Comparison of ENCODE assay signal across 31 cellular contexts in genomic region chr6:81891869-81892268, GRCh38.
"Had no signal": no experiment of that assay in that cellular context is flagged by ENCODE, and none has a peak within 500 bp of the region (broad histone marks: within the 10 kb centered on the region; RNA-seq: fewer than 3 reads in every experiment).

No MANE protein-coding gene starts in this region.

- DNase-seq: activated CD4-positive, alpha-beta T cell treated with anti-CD3 and anti-CD28 coated beads for 1 hour; activated CD4-positive, alpha-beta T cell treated with anti-CD3 and anti-CD28 coated beads, Interleukin-2, amount 10 ng/mL, durations not matched to agents 7 days and 5 days; activated CD4-positive, alpha-beta T cell treated with anti-CD3 and anti-CD28 coated beads, Interleukin-2, amount 50 U/mL, for 48 hours; activated CD4-positive, CD25-positive, alpha-beta regulatory T cell; activated CD8-positive, alpha-beta T cell treated with anti-CD3 and anti-CD28 coated beads, Interleukin-2, amount 10 ng/mL, durations not matched to agents 7 days and 5 days; activated gamma-delta T cell; activated naive CD4-positive, alpha-beta T cell treated with anti-CD3 and anti-CD28 coated beads for 36 hours; activated naive CD8-positive, alpha-beta T cell treated with anti-CD3 and anti-CD28 coated beads, Interleukin-2, amount 50 U/mL, for 24 hours; activated T-cell treated with anti-CD3 and anti-CD28 coated beads, Interleukin-2, amount 50 U/mL, for 24 hours; anterior cingulate cortex; caudate nucleus; MM.1S; MV-4-11; NCI-H1092; NCI-H146; NCI-H187; NCI-H2029 treated with DMSO at 0.1 percent for 48 hours; NCI-H2107; NCI-H2171; NCI-H510A; NCI-H526; NCI-H748 treated with DMSO at 0.1 percent for 48 hours; NK-92 treated with Interleukin-12 subunit alpha and Interleukin-12 subunit beta, amount 100 ng/mL, for 24 hours; PC-9; SHP77 treated with DMSO at 0.1 percent for 48 hours; SW 1271; T-helper 1 cell; T-helper 2 cell; T-helper 9 cell; WERI-Rb-1 had no signal

- ATAC-seq: activated CD8-positive, alpha-beta T cell treated with anti-CD3 and anti-CD28 coated beads, Interleukin-2, amount 10 ng/mL, durations not matched to agents 7 days and 5 days; activated naive CD8-positive, alpha-beta T cell treated with anti-CD3 and anti-CD28 coated beads, Interleukin-2, amount 50 U/mL, for 24 hours had no signal

- H3K36me3 ChIP-seq: WERI-Rb-1 had no signal

- H2AFZ ChIP-seq: PC-9 had no signal

- H3K4me2 ChIP-seq: KMS-11, PC-9 had no signal

- H3K4me3 ChIP-seq: PC-9 had no signal

- H3K27ac ChIP-seq: KMS-11, PC-9, WERI-Rb-1 had no signal

- H3K9ac ChIP-seq: KMS-11 had no signal
